1 cellular context compared by ENCODE assay signal in the genomic region with DNA sequence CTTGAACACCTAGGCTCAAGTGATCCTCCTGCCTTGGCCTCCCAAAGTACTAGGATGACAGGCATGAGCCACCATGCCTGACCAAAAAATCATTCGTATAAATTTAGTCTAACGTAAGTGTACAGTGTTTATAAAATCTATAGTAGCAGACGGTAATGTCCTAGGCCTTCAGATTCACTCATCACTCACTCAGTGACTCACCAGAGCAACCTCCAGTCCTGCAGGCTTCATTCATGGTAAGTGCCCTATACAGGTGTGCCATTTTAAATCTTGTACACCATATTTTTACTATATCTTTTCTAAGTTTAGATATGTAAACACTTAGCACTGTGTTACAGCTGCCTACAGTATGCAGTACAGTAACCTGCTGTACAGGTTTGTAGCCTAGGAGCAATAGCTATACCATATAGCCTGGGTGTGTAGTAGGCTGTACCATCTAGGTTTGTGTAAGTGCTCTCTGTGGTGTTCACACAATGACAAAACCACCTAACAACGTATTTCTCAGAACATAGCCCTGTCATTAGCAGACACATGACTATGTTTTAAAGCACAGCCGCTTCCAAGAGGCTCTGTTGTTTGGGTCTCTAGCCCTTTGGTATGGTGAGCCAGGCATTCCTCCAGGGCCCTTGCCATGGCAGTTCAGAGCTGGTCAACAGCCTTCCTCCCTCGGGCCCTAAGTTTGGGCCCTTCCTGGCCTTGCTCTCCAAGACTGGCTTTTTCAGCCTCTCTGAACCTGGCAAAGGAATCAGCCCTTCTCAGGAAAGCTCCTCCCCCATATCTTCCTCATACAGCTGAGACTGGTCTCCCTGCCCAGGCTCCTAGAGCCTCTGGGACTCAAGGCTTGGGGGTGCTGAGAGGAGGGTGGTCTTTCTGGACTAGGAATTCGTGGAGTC.
TF ChIP-seq lines count a peak whose summit lies in the region.

No MANE protein-coding gene starts in this region.

TF ChIP-seq in K562, 482 proteins besides CTCF, POLR2A, EP300 and RAD21:
- TF ChIP-seq NR2F6 (CRISPR knock-in tag; IDR thresholded peaks at IDR 0.05) (no peak), ETV5 (CRISPR knock-in tag; IDR thresholded peaks at IDR 0.05; ENCODE audit: low read depth) (no peak)
- TF ChIP-seq, protein P1, sequence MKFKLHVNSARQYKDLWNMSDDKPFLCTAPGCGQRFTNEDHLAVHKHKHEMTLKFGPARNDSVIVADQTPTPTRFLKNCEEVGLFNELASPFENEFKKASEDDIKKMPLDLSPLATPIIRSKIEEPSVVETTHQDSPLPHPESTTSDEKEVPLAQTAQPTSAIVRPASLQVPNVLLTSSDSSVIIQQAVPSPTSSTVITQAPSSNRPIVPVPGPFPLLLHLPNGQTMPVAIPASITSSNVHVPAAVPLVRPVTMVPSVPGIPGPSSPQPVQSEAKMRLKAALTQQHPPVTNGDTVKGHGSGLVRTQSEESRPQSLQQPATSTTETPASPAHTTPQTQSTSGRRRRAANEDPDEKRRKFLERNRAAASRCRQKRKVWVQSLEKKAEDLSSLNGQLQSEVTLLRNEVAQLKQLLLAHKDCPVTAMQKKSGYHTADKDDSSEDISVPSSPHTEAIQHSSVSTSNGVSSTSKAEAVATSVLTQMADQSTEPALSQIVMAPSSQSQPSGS (CRISPR knock-in tag; IDR thresholded peaks at IDR 0.05): no peak
